In the genomic region with DNA sequence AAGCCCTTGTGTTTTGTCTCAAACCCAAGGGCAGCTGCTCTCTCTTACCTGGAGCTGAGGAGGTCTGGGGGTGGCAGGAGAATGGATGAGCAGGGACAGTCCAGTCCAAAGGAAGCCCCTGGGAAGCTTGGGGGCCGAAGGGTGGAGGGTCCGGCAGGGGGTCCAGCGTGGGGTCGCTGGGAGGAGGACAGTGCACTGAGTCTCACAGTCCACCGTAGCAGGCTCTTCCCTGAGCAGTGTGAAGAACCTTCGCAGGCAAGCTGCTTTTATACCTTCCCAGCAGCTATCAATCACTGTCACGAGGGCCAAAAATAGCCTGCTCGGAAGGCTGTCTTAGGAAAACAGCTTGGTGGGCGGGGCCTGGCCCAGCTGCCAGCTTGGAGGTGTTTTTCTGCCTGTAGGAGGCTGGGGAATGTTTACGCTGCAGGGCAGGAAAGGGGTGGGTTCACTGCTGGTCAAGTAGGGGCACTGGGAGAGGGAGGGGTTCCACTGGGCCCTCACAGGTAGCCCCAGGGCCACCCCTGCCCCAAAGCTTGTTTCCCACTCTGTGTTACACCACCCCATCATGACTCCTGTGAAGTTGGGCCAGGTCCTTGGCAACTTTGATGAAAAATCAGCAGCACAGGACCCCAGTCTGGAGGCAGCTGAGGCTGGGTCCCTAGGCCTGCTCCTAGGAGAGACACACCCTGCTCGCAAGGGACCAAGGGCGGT, we compare ENCODE assay signal across 9 cellular contexts. TPM values are rescaled to one million over a fixed set of nuclear protein-coding genes. Genes with fewer than 3 reads are reported as not detected.
DNase-seq lines count a peak whose midpoint lies in the region; ATAC-seq and FAIRE-seq lines count a peak whose summit lies in the region.
"Had no signal": no experiment of that assay in that cellular context is flagged by ENCODE, and none has a peak within 500 bp of the region (broad histone marks: within the 10 kb centered on the region; RNA-seq: fewer than 3 reads in every experiment).

DEPP1 (minus strand) TSS at position 240 of the 711 bp plus-strand sequence. CDS start 779 bp downstream, outside the sequence.

- H3K27ac ChIP-seq in caudate nucleus (ENCODE audit: low read depth, low read length), result peak within 1 kb of the TSS; percentile 84
- peak within 1 kb of the TSS; percentile 25 to 83 for H3K27ac ChIP-seq in small intestine (ENCODE audit: low read depth in 1 of 2, low read length in 1 of 2)

- no peak for FAIRE-seq in small intestine (lab: Jason Lieb, UNC)

- peaks cover 0 to 11% of the 10 kb centered on the region in 2 donors for H3K4me1 ChIP-seq in small intestine (ENCODE audit: control insufficient read depth in 2 of 2, insufficient read depth in 1 of 2, low read depth in 1 of 2, low read length in 1 of 2)

- peak; percentile 91 for DNase-seq in DMS153 treated with DMSO at 0.1 percent for 48 hours (lab: John Stamatoyannopoulos, UW; ENCODE audit: unreplicated experiment)
- peak; percentile 65 for DNase-seq in NCI-H748 treated with DMSO at 0.1 percent for 48 hours (lab: John Stamatoyannopoulos, UW)
- peak in 31 of 61 donors; percentile 18 to 99 (median 54) for DNase-seq in caudate nucleus (lab: John Stamatoyannopoulos, UW)
- peak; percentile 74 for DNase-seq in inferior parietal cortex (ENCODE audit: extremely low spot score)
- DNase-seq in small intestine, result peak; percentile 87
- DNase-seq in stimulated activated effector memory CD8-positive, alpha-beta T cell treated with anti-CD3 and anti-CD28 coated beads, Interleukin-12 subunit alpha, Interleukin-12 subunit beta, amount 100 ng/mL, for 72 hours (ENCODE audit: low spot score in 2 of 2), result no peak

- no peaks in the 10 kb centered on the region for H3K27me3 ChIP-seq in small intestine (ENCODE audit: control insufficient read depth in 2 of 2, insufficient read depth in 2 of 2, low read length in 2 of 2)

- no peak within 1 kb of the TSS for H3K27ac Mint-ChIP-seq in stimulated activated effector memory CD8-positive, alpha-beta T cell treated with anti-CD3 and anti-CD28 coated beads, Interleukin-12 subunit alpha, Interleukin-12 subunit beta, amount 100 ng/mL, for 72 hours
- H3K27ac Mint-ChIP-seq: stimulated activated naive CD8-positive, alpha-beta T cell treated with anti-CD3 and anti-CD28 coated beads, Interleukin-15, Interleukin-2, amounts not matched to agents 100 ng/mL and 50 ng/mL, for 24 hours had no signal

- H3K36me3 ChIP-seq in small intestine (ENCODE audit: control insufficient read depth in 2 of 2, insufficient read depth in 2 of 2, low read length in 2 of 2), result peaks cover 0 to 3% of the 10 kb centered on the region in 2 donors

- H3K4me3 Mint-ChIP-seq in stimulated activated effector memory CD8-positive, alpha-beta T cell treated with anti-CD3 and anti-CD28 coated beads, Interleukin-12 subunit alpha, Interleukin-12 subunit beta, amount 100 ng/mL, for 72 hours, result no peak within 1 kb of the TSS
- H3K4me3 Mint-ChIP-seq: stimulated activated naive CD8-positive, alpha-beta T cell treated with anti-CD3 and anti-CD28 coated beads, Interleukin-15, Interleukin-2, amounts not matched to agents 100 ng/mL and 50 ng/mL, for 24 hours had no signal

- H3K4me1 Mint-ChIP-seq in stimulated activated effector memory CD8-positive, alpha-beta T cell treated with anti-CD3 and anti-CD28 coated beads, Interleukin-12 subunit alpha, Interleukin-12 subunit beta, amount 100 ng/mL, for 72 hours, result peaks cover 1% of the 10 kb centered on the region

- H3K9me3 ChIP-seq in small intestine (ENCODE audit: control insufficient read depth, low read depth), result no peaks in the 10 kb centered on the region

- no peaks in the 10 kb centered on the region for H3K9me3 Mint-ChIP-seq in stimulated activated effector memory CD8-positive, alpha-beta T cell treated with anti-CD3 and anti-CD28 coated beads, Interleukin-12 subunit alpha, Interleukin-12 subunit beta, amount 100 ng/mL, for 72 hours
- H3K9me3 Mint-ChIP-seq: stimulated activated naive CD8-positive, alpha-beta T cell treated with anti-CD3 and anti-CD28 coated beads, Interleukin-15, Interleukin-2, amounts not matched to agents 100 ng/mL and 50 ng/mL, for 24 hours had no signal

- no peaks in the 10 kb centered on the region for H3K36me3 Mint-ChIP-seq in stimulated activated effector memory CD8-positive, alpha-beta T cell treated with anti-CD3 and anti-CD28 coated beads, Interleukin-12 subunit alpha, Interleukin-12 subunit beta, amount 100 ng/mL, for 72 hours

- peak within 1 kb of the TSS; percentile 14 to 30 for H3K4me3 ChIP-seq in small intestine (ENCODE audit: low read depth in 1 of 2, low read length in 2 of 2)

- 7 to 20% (median 19%) methylated on average over 12 of the region's 12 CpGs for WGBS in small intestine, 3 donors

- ATAC-seq in HG03378 (IDR thresholded peaks at IDR 0.05; ENCODE audit: unreplicated experiment) (peak; percentile 37), HG02623 (IDR thresholded peaks at IDR 0.05; ENCODE audit: unreplicated experiment) (no peak)
- no peak for ATAC-seq in stimulated activated effector memory CD8-positive, alpha-beta T cell treated with anti-CD3 and anti-CD28 coated beads, Interleukin-12 subunit alpha, Interleukin-12 subunit beta, amount 100 ng/mL, for 72 hours

RNA-seq across cellular contexts. Expression of gene DEPP1, which starts in this region (rescaled TPM):
- polyA plus RNA-seq in small intestine, result 10 to 100 TPM in 1 of 3 donors, 1 to 10 TPM in 2; 4.0 to 39.4 (median 6.8) TPM

Comparison
In these comparisons a context has a peak if more than half of its experiments do, and no peak if none do; other contexts are left out.
1. DNase-seq: peak in DMS153 treated with DMSO at 0.1 percent for 48 hours (single experiment), NCI-H748 treated with DMSO at 0.1 percent for 48 hours (single experiment), caudate nucleus (31 of 61), inferior parietal cortex (single experiment) and small intestine (single experiment); none in stimulated activated effector memory CD8-positive, alpha-beta T cell treated with anti-CD3 and anti-CD28 coated beads, Interleukin-12 subunit alpha, Interleukin-12 subunit beta, amount 100 ng/mL, for 72 hours (0 of 2).